In the genomic region with DNA sequence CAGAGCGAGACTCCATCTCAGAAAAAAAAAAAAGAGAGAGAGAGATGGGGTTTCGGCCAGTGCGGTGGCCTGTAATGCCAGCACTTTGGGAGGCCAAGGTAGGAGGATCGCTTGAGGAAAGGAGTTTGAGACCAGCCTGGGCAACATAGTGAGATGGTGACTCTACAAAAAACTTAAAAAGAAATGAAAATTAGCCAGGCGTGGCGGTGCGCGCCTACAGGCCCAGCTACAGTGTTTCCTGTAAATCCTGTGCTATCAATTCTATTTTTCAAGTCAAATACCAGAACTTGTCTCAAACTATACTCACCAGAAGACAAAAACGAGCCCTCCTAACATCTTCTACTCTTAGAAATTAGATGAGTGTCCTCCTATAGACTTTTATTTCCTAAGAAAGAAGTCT, we compare ENCODE assay signal across 29 cellular contexts. TPM values are rescaled to one million over a fixed set of nuclear protein-coding genes. Genes with fewer than 3 reads are reported as not detected.
DNase-seq lines count a peak whose midpoint lies in the region; ATAC-seq and TF ChIP-seq lines count a peak whose summit lies in the region.
"Had no signal": no experiment of that assay in that cellular context is flagged by ENCODE, and none has a peak within 500 bp of the region (broad histone marks: within the 10 kb centered on the region; RNA-seq: fewer than 3 reads in every experiment).

No MANE protein-coding gene starts in this region.

- no peak overlapping the region for H3K4me2 ChIP-seq in GM23338
- H3K4me2 ChIP-seq: KMS-11, PC-9 had no signal

- peaks cover 57% of the 10 kb centered on the region for H4K20me1 ChIP-seq in GM23338 (replicated peaks; ENCODE audit: insufficient read depth)

- H3K27ac Mint-ChIP-seq in GM23338 (peak overlapping the region; percentile 14; the same call in 1 of the 2 replicates), activated B cell treated with CpG ODN at 0.5 μM for 24 hours (peak overlapping the region; percentile 77), immature natural killer cell (no peak overlapping the region)

- WGBS in psoas muscle, 3 donors, result 94 to 98% (median 95%) methylated on average over 9 of the region's 9 CpGs

- H3K4me1 Mint-ChIP-seq in GM23338 (peaks cover 63% of the 10 kb centered on the region), activated B cell treated with CpG ODN at 0.5 μM for 24 hours (peaks cover 81% of the 10 kb centered on the region), immature natural killer cell (peaks cover 7 to 29% of the 10 kb centered on the region in 2 donors)

- peaks cover 5% of the 10 kb centered on the region for H3K27me3 Mint-ChIP-seq in GM23338 (ENCODE audit: insufficient read depth, low read depth, poor library complexity)
- no peaks in the 10 kb centered on the region for H3K27me3 Mint-ChIP-seq in activated B cell treated with CpG ODN at 0.5 μM for 24 hours
- H3K27me3 Mint-ChIP-seq in immature natural killer cell (ENCODE audit: low read depth in 3 of 3), result no peaks in the 10 kb centered on the region
- H3K27me3 Mint-ChIP-seq: CD4-positive, CD25-positive, alpha-beta regulatory T cell had no signal

- no peaks in the 10 kb centered on the region for H3K27me3 ChIP-seq in GM23338 (ENCODE audit: insufficient read depth)
- H3K27me3 ChIP-seq in psoas muscle (ENCODE audit: insufficient read depth in 3 of 3, low read length in 2 of 3), result no peaks in the 10 kb centered on the region
- H3K27me3 ChIP-seq: BE2C, SJCRH30 had no signal

- peaks cover 100% of the 10 kb centered on the region for H3K79me2 ChIP-seq in GM23338 (replicated peaks; ENCODE audit: insufficient read depth)

- ATAC-seq in GM23338 (no peak), activated B cell treated with CpG ODN at 0.5 μM for 24 hours (ENCODE audit: low read depth) (peak; percentile 37), psoas muscle (no peak)
- ATAC-seq: Right ventricle myocardium inferior, SK-N-SH treated with all-trans-retinoic acid at 6 μM for 48 hours had no signal

- POLR2A ChIA-PET in activated B cell treated with CpG ODN at 0.5 μM for 24 hours (lab: Charles Lee), result no interaction called here

- H3K9me2 ChIP-seq in GM23338 (ENCODE audit: insufficient read depth), result no peaks in the 10 kb centered on the region

- H3K36me3 ChIP-seq in GM23338 (ENCODE audit: insufficient read depth) (no peaks in the 10 kb centered on the region), psoas muscle (ENCODE audit: insufficient read depth in 1 of 2, low read depth in 1 of 2) (no peaks in the 10 kb centered on the region)
- H3K36me3 ChIP-seq: BE2C had no signal

- peaks cover 61% of the 10 kb centered on the region for H3K4me1 ChIP-seq in GM23338 (ENCODE audit: insufficient read depth)
- H3K4me1 ChIP-seq in psoas muscle, result peaks cover 52% of the 10 kb centered on the region
- H3K4me1 ChIP-seq: BE2C, SJCRH30 had no signal

- no peaks in the 10 kb centered on the region for H3K9me3 ChIP-seq in psoas muscle
- H3K9me3 ChIP-seq: BE2C, SJCRH30 had no signal

- TF ChIP-seq CTCF in GM23338 (conservative IDR thresholded peaks at IDR 0.05; ENCODE audit: low read depth in 2 of 2), result no peak
- TF ChIP-seq CTCF in activated B cell treated with CpG ODN at 0.5 μM for 24 hours (IDR thresholded peaks at IDR 0.05), result no peak
- no peak for TF ChIP-seq CTCF in psoas muscle (IDR thresholded peaks at IDR 0.05)

- H3K9me3 Mint-ChIP-seq in GM23338 (no peaks in the 10 kb centered on the region), activated B cell treated with CpG ODN at 0.5 μM for 24 hours (no peaks in the 10 kb centered on the region), immature natural killer cell (no peaks in the 10 kb centered on the region)

- no peak overlapping the region for H2AFZ ChIP-seq in GM23338
- H2AFZ ChIP-seq: PC-9 had no signal

- peaks cover 7% of the 10 kb centered on the region; the same call in 2 of the 3 replicates for H3K36me3 Mint-ChIP-seq in GM23338 (ENCODE audit: low read depth)
- H3K36me3 Mint-ChIP-seq in activated B cell treated with CpG ODN at 0.5 μM for 24 hours (ENCODE audit: low read depth), result peaks cover 5% of the 10 kb centered on the region
- H3K36me3 Mint-ChIP-seq in immature natural killer cell, result peaks cover 0 to under 1% (median 0%) of the 10 kb centered on the region in 3 donors

- H3K27ac ChIP-seq in GM23338 (ENCODE audit: low read depth), result peak overlapping the region; percentile 52; the same call in 1 of the 2 replicates
- H3K27ac ChIP-seq in psoas muscle, result peak overlapping the region; percentile 74
- H3K27ac ChIP-seq: KMS-11, PC-9, SJCRH30 had no signal

- H3K4me3 ChIP-seq in GM23338 (no peak overlapping the region), psoas muscle (no peak overlapping the region)
- H3K4me3 ChIP-seq: PC-9, SJCRH30 had no signal

- no peak overlapping the region for H3K4me3 Mint-ChIP-seq in GM23338
- H3K4me3 Mint-ChIP-seq in activated B cell treated with CpG ODN at 0.5 μM for 24 hours, result peak overlapping the region; percentile 7
- H3K4me3 Mint-ChIP-seq in immature natural killer cell, result no peak overlapping the region
- H3K4me3 Mint-ChIP-seq: CD4-positive, CD25-positive, alpha-beta regulatory T cell had no signal

- CTCF ChIA-PET in activated B cell treated with CpG ODN at 0.5 μM for 24 hours (lab: Charles Lee), result no interaction called here

- intact Hi-C loops in activated B cell treated with CpG ODN at 0.5 μM for 24 hours (cut with micrococcal nuclease), result no loop called here
- intact Hi-C loops in psoas muscle (cut with DNase I), result no loop called here

- DNase-seq in GM23338 (ENCODE audit: low spot score), result no peak
- DNase-seq in activated B cell treated with CpG ODN at 0.5 μM for 24 hours, result no peak
- DNase-seq in psoas muscle, result no peak
- no peak for DNase-seq in cortex of kidney (lab: John Stamatoyannopoulos, UW)
- DNase-seq in immature natural killer cell, result no peak
- no peak for DNase-seq in NCI-H1417 treated with DMSO at 0.1 percent for 48 hours (lab: John Stamatoyannopoulos, UW)
- no peak for DNase-seq in Kasumi-1 (lab: John Stamatoyannopoulos, UW)
- DNase-seq: BE2C; CD4-positive, CD25-positive, alpha-beta regulatory T cell; DMS153; DND-41; HCEC 1CT; IMR-90; NCI-H1092 treated with DMSO at 0.1 percent for 48 hours; NCI-H1436 treated with DMSO at 0.1 percent for 48 hours; NCI-H187 treated with DMSO at 0.1 percent for 48 hours; NCI-H2107; NCI-H446; NCI-H524 treated with DMSO at 0.1 percent for 48 hours; NCI-H774; PC-9; SJCRH30 had no signal

- H3F3A ChIP-seq in GM23338 (replicated peaks; ENCODE audit: low read depth), result no peaks in the 10 kb centered on the region

TF ChIP-seq in GM23338, 12 proteins besides CTCF, POLR2A, EP300 and RAD21 (continues in another document):
- TF ChIP-seq, protein P1, sequence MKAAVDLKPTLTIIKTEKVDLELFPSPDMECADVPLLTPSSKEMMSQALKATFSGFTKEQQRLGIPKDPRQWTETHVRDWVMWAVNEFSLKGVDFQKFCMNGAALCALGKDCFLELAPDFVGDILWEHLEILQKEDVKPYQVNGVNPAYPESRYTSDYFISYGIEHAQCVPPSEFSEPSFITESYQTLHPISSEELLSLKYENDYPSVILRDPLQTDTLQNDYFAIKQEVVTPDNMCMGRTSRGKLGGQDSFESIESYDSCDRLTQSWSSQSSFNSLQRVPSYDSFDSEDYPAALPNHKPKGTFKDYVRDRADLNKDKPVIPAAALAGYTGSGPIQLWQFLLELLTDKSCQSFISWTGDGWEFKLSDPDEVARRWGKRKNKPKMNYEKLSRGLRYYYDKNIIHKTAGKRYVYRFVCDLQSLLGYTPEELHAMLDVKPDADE (IDR thresholded peaks at IDR 0.05), result no peak
- no peak for TF ChIP-seq ZNF114 (CRISPR knock-in tag; IDR thresholded peaks at IDR 0.05)
- no peak for TF ChIP-seq POLR2AphosphoS5 (IDR thresholded peaks at IDR 0.05; ENCODE audit: low read depth)
- TF ChIP-seq NANOG (IDR thresholded peaks at IDR 0.05; ENCODE audit: borderline replicate concordance), result no peak
- no peak for TF ChIP-seq EZH2 (IDR thresholded peaks at IDR 0.05; ENCODE audit: low read depth, unreplicated experiment)
- no peak for TF ChIP-seq JUNB (IDR thresholded peaks at IDR 0.05; ENCODE audit: unreplicated experiment)
- no peak for TF ChIP-seq EZH2phosphoT487 (IDR thresholded peaks at IDR 0.05; ENCODE audit: unreplicated experiment)

RNA-seq across cellular contexts. Expression of gene UBE2O, which starts 19.3 kb away (rescaled TPM):
- total RNA-seq in GM23338 (2014; rRNA removed; shearing (Covaris generic)), result 73.7 and 79.4 TPM in 2 replicates
- polyA plus RNA-seq in GM23338 (2016; fragmentation: Nextera tagmentation; extraction: Ambion mirVana) (30.4 and 30.9 TPM in 2 replicates), psoas muscle (10 to 100 TPM; 11.6 to 23.9 (median 12.3) TPM), immature natural killer cell (10 to 100 TPM in 1 of 3 donors, 1 to 10 TPM in 1, under 1 TPM in 1; 0.19 to 14.3 (median 5.2) TPM)
- total RNA-seq in activated B cell treated with CpG ODN at 0.5 μM for 24 hours (39.0 and 40.3 TPM in 2 replicates), psoas muscle (10 to 100 TPM; 37.3 to 45.5 (median 39.7) TPM)

RNA-seq across cellular contexts. Expression of gene AANAT, which starts 33.7 kb away (rescaled TPM):
- total RNA-seq in GM23338 (2014; rRNA removed; shearing (Covaris generic)), result 0.28 and 1.3 TPM in 2 replicates
- polyA plus RNA-seq in GM23338 (2016; fragmentation: Nextera tagmentation; extraction: Ambion mirVana), result 0.73 and 1.0 TPM in 2 replicates
- 0.55 TPM in 1 of 2 replicates, not detected in the other for total RNA-seq in activated B cell treated with CpG ODN at 0.5 μM for 24 hours
- not detected for total RNA-seq in psoas muscle
- polyA plus RNA-seq in psoas muscle, result under 1 TPM in 2 of 3 donors, not detected in 1; 0.09 to 0.13 TPM
- under 1 TPM in 1 of 3 donors, not detected in 2; 0.34 TPM for polyA plus RNA-seq in immature natural killer cell
- total RNA-seq: A673; CD4-positive, CD25-positive, alpha-beta regulatory T cell; H1; IMR-90; M059J; PC-9; Right ventricle myocardium inferior; RPMI7951 had no signal
- polyA plus RNA-seq: CD4-positive, CD25-positive, alpha-beta regulatory T cell had no signal

RNA-seq across cellular contexts. Expression of gene SPHK1, which starts 49.3 kb away (rescaled TPM):
- total RNA-seq in GM23338 (2014; rRNA removed; shearing (Covaris generic)), result 3.2 and 7.4 TPM in 2 replicates
- 0.63 and 1.3 TPM in 2 replicates for polyA plus RNA-seq in GM23338 (2016; fragmentation: Nextera tagmentation; extraction: Ambion mirVana)
- total RNA-seq in activated B cell treated with CpG ODN at 0.5 μM for 24 hours, result 1.1 and 1.3 TPM in 2 replicates
- total RNA-seq in psoas muscle, result 1 to 10 TPM in 3 of 4 donors, under 1 TPM in 1; 0.90 to 5.3 (median 2.6) TPM
- 10 to 100 TPM in 1 of 3 donors, 1 to 10 TPM in 2; 1.3 to 21.3 (median 3.1) TPM for polyA plus RNA-seq in psoas muscle
- polyA plus RNA-seq in immature natural killer cell, result 1 to 10 TPM; 3.3 to 7.6 (median 6.5) TPM

Comparison
In these comparisons a context has a peak if more than half of its experiments do, and no peak if none do; other contexts are left out.
1. H3K27ac Mint-ChIP-seq: peak in GM23338 (single experiment) and activated B cell treated with CpG ODN at 0.5 μM for 24 hours (single experiment); none in immature natural killer cell (0 of 6).